Comparison of ENCODE assay signal across 12 cellular contexts in genomic region chr1:94929351-94929814, GRCh38. TPM values are rescaled to one million over a fixed set of nuclear protein-coding genes. Genes with fewer than 3 reads are reported as not detected.
DNase-seq lines count a peak whose midpoint lies in the region; ATAC-seq, FAIRE-seq and TF ChIP-seq lines count a peak whose summit lies in the region.
"Had no signal": no experiment of that assay in that cellular context is flagged by ENCODE, and none has a peak within 500 bp of the region (broad histone marks: within the 10 kb centered on the region; RNA-seq: fewer than 3 reads in every experiment).

No MANE protein-coding gene starts in this region.

- no peaks in the 10 kb centered on the region for H3K36me3 ChIP-seq in astrocyte (ENCODE audit: insufficient read depth, low read length)
- H3K36me3 ChIP-seq in left lung: peaks cover 0 to 5% of the 10 kb centered on the region in 2 donors

- intact Hi-C loops in left lung (cut with DNase I): loop anchor here in 1 of 2 donors (5.0 kb wide), 1 partner anchor 72 kb away; no protein-coding TSS in a partner anchor

- peak overlapping the region; percentile 62 for H3K4me3 ChIP-seq in astrocyte (ENCODE audit: insufficient read depth, low read depth, low read length)
- H3K4me3 ChIP-seq in left lung: peak overlapping the region in 1 of 2 donors; percentile 70
- H3K4me3 ChIP-seq in retinal pigment epithelial cell (ENCODE audit: low read length): peak overlapping the region; percentile 81

- peaks cover 24% of the 10 kb centered on the region for H3K4me1 Mint-ChIP-seq in astrocyte (ENCODE audit: low read depth, unreplicated experiment)

- FAIRE-seq in G401.6 (lab: Jason Lieb, UNC): peak; percentile 3
- FAIRE-seq in astrocyte (lab: Jason Lieb, UNC): no peak
- FAIRE-seq: bronchial epithelial cell had no signal

- ATAC-seq in left lung: no peak
- no peak for ATAC-seq in GM18520 (IDR thresholded peaks at IDR 0.05; ENCODE audit: unreplicated experiment)
- ATAC-seq: activated CD8-positive, alpha-beta memory T cell treated with anti-CD3 and anti-CD28 coated beads, Interleukin-2, amount 10 ng/mL, durations not matched to agents 7 days and 5 days; natural killer cell treated with Interleukin-12 subunit alpha and Interleukin-12 subunit beta and Interleukin-15 and Interleukin-18, amount 100 ng/mL, for 72 hours had no signal

- peaks cover 57% of the 10 kb centered on the region for H3K79me2 ChIP-seq in astrocyte (ENCODE audit: insufficient read depth, low read length)

- CTCF ChIA-PET in RWPE1 (lab: Yijun Ruan, JAX): interaction anchor here (0.8 kb wide), 1 partner anchor 75 kb away, joined by 4 read pairs; no protein-coding TSS in a partner anchor

- DNase-seq in astrocyte (ENCODE audit: low read depth): no peak
- no peak for DNase-seq in left lung
- no peak for DNase-seq in retinal pigment epithelial cell (ENCODE audit: low read depth)
- no peak for DNase-seq in RWPE1 (ENCODE audit: low spot score)
- no peak for DNase-seq in NCI-H2171 treated with DMSO at 0.1 percent for 48 hours (lab: John Stamatoyannopoulos, UW)
- DNase-seq in COLO829 (ENCODE audit: low spot score): no peak
- DNase-seq: activated CD8-positive, alpha-beta memory T cell treated with anti-CD3 and anti-CD28 coated beads, Interleukin-2, amount 10 ng/mL, durations not matched to agents 7 days and 5 days; NCI-H524 treated with DMSO at 0.1 percent for 48 hours had no signal

- H3K4me2 ChIP-seq in astrocyte (ENCODE audit: low read length): peak overlapping the region; percentile 97

- TF ChIP-seq CTCF in astrocyte (IDR thresholded peaks at IDR 0.05; ENCODE audit: insufficient read depth, low read depth, low read length): no peak
- TF ChIP-seq CTCF in left lung (IDR thresholded peaks at IDR 0.05): no peak
- no peak for TF ChIP-seq CTCF in retinal pigment epithelial cell (conservative IDR thresholded peaks at IDR 0.05; ENCODE audit: low read depth, low read length)
- no peak for TF ChIP-seq CTCF in RWPE1 (conservative IDR thresholded peaks at IDR 0.05; ENCODE audit: low read depth)

- H3K27ac ChIP-seq in astrocyte (ENCODE audit: low read depth, low read length): no peak overlapping the region
- peak overlapping the region; percentile 96 to 99 for H3K27ac ChIP-seq in left lung
- no peak overlapping the region for H3K27ac ChIP-seq in RWPE1

- H3K27me3 Mint-ChIP-seq in astrocyte (ENCODE audit: low read depth, unreplicated experiment): no peaks in the 10 kb centered on the region

- peak overlapping the region; percentile 5 for H3K9ac ChIP-seq in astrocyte (ENCODE audit: low read length)

- peak overlapping the region; percentile 91 for H3K4me3 Mint-ChIP-seq in astrocyte (ENCODE audit: unreplicated experiment)
- H3K4me3 Mint-ChIP-seq: activated CD8-positive, alpha-beta memory T cell treated with anti-CD3 and anti-CD28 coated beads, Interleukin-2, amount 10 ng/mL, durations not matched to agents 7 days and 5 days; natural killer cell treated with Interleukin-12 subunit alpha and Interleukin-12 subunit beta and Interleukin-15 and Interleukin-18, amount 100 ng/mL, for 72 hours had no signal

- peaks cover 18% of the 10 kb centered on the region for H4K20me1 ChIP-seq in astrocyte (ENCODE audit: insufficient read depth, low read length)

- peaks cover 15% of the 10 kb centered on the region for H3K36me3 Mint-ChIP-seq in astrocyte (ENCODE audit: low read depth, unreplicated experiment)
- H3K36me3 Mint-ChIP-seq: natural killer cell treated with Interleukin-12 subunit alpha and Interleukin-12 subunit beta and Interleukin-15 and Interleukin-18, amount 100 ng/mL, for 72 hours had no signal

- no peak overlapping the region for H3K27ac Mint-ChIP-seq in astrocyte (ENCODE audit: unreplicated experiment)
- H3K27ac Mint-ChIP-seq: activated CD8-positive, alpha-beta memory T cell treated with anti-CD3 and anti-CD28 coated beads, Interleukin-2, amount 10 ng/mL, durations not matched to agents 7 days and 5 days; natural killer cell treated with Interleukin-12 subunit alpha and Interleukin-12 subunit beta and Interleukin-15 and Interleukin-18, amount 100 ng/mL, for 72 hours had no signal

- no peaks in the 10 kb centered on the region for H3K9me3 ChIP-seq in astrocyte (ENCODE audit: insufficient read depth, low read depth, low read length)
- H3K9me3 ChIP-seq in left lung: no peaks in the 10 kb centered on the region

- H3K9me3 Mint-ChIP-seq in astrocyte (ENCODE audit: unreplicated experiment): no peaks in the 10 kb centered on the region
- H3K9me3 Mint-ChIP-seq: natural killer cell treated with Interleukin-12 subunit alpha and Interleukin-12 subunit beta and Interleukin-15 and Interleukin-18, amount 100 ng/mL, for 72 hours had no signal

- POLR2A ChIA-PET in RWPE1 (lab: Yijun Ruan, JAX; ENCODE audit: low non-redundant PET): no interaction called here

- H3K27me3 ChIP-seq in astrocyte (ENCODE audit: insufficient read depth, low read length): no peaks in the 10 kb centered on the region
- H3K27me3 ChIP-seq in left lung: peaks cover 0 to 52% of the 10 kb centered on the region in 2 donors

- no peak overlapping the region for H2AFZ ChIP-seq in astrocyte (ENCODE audit: low read depth, low read length)

- H3K4me1 ChIP-seq in astrocyte (ENCODE audit: insufficient read depth, low read length): peaks cover 19% of the 10 kb centered on the region
- peaks cover 8 to 16% of the 10 kb centered on the region in 2 donors for H3K4me1 ChIP-seq in left lung

RNA-seq across cellular contexts. Expression of gene CNN3, which starts 2.5 kb away (rescaled TPM):
- total RNA-seq in astrocyte (515 and 538 TPM in 2 replicates), left lung (100 to 1,000 TPM; 239 to 290 TPM)

Comparison
In these comparisons a context has a peak if more than half of its experiments do, and no peak if none do; other contexts are left out.
1. H3K27ac ChIP-seq: peak in left lung (2 of 2); none in astrocyte (single experiment) and RWPE1 (single experiment).